ENCODE assay signal across 8 cellular contexts in the genomic region with DNA sequence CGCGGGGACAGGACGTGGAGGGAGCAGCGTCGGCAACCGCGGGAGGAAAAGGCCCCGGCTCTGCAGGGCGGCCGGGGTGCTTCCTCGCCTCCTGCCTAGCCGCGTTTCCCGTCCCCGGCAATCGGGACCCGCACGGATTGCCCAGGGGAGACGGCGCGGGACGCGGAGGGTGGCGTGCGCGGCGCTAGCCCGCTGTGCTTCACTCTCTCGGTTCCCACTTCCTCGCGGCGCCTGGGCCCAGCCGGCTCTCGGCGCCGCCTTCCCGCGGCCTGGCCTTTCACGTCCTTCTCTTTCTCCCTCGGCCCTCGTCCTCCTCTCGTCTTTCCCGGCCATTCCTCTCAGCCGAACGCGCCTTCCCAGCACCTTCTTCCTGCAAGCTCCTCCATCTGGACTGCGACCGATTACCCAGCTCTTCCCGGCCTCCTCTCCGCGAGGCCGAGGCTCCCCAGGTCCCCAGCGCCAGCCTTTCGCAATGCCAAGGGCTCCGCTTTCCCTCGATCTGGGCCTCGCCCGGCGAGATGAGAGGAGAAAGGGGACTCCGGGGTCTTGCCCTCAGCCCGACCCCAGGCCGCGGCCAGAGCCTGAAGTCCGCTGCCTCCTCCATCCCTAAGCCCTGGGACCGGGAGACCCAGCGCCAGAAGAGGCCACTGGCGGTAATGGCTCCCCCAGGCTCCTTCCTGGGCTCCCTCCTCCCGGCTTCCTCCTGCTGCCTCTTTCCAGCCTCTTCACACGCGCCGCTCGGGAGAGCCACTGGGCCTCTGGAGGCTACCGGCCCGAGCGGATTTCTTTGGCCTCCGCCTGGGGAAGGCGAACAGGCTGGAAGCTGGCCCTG. TPM values are rescaled to one million over a fixed set of nuclear protein-coding genes. Genes with fewer than 3 reads are reported as not detected.
DNase-seq lines count a peak whose midpoint lies in the region; TF ChIP-seq lines count a peak whose summit lies in the region.

No MANE protein-coding gene starts in this region.

- no peaks in the 10 kb centered on the region for H3K9me3 Mint-ChIP-seq in MCF 10A (ENCODE audit: unreplicated experiment)

- no peaks in the 10 kb centered on the region for H4K20me1 ChIP-seq in Karpas-422 (ENCODE audit: insufficient read depth, low read depth, low read length)

- H3K4me3 Mint-ChIP-seq in MCF 10A (ENCODE audit: unreplicated experiment): peak overlapping the region; percentile 74

- peaks cover 63% of the 10 kb centered on the region for H3K27me3 Mint-ChIP-seq in MCF 10A (ENCODE audit: insufficient read depth, unreplicated experiment)

- intact Hi-C loops in MCF 10A (cut with micrococcal nuclease): no loop called here

- POLR2A ChIA-PET in MCF 10A (lab: Yijun Ruan, JAX): no interaction called here

- H3K4me3 ChIP-seq in MG63 (peak overlapping the region; percentile 63), thymus (ENCODE audit: low read length) (peak overlapping the region; percentile 12), Karpas-422 (ENCODE audit: low read length) (no peak overlapping the region)

- no peak overlapping the region for H3K27ac ChIP-seq in thymus (ENCODE audit: low read depth)
- H3K27ac ChIP-seq in Karpas-422 (ENCODE audit: low read length): no peak overlapping the region

- no peaks in the 10 kb centered on the region for H3K79me2 ChIP-seq in Karpas-422 (ENCODE audit: low read length)

- no peaks in the 10 kb centered on the region for H3K9me3 ChIP-seq in MG63
- H3K9me3 ChIP-seq in thymus (ENCODE audit: control insufficient read depth): no peaks in the 10 kb centered on the region
- H3K9me3 ChIP-seq in Karpas-422 (ENCODE audit: low read length): no peaks in the 10 kb centered on the region

- H3K27me3 ChIP-seq in MG63 (no peaks in the 10 kb centered on the region), thymus (ENCODE audit: control insufficient read depth, insufficient read depth) (peaks cover 97% of the 10 kb centered on the region), Karpas-422 (ENCODE audit: low read length) (no peaks in the 10 kb centered on the region)

- no peaks in the 10 kb centered on the region for H3K9me2 ChIP-seq in Karpas-422 (replicated peaks; ENCODE audit: insufficient read depth, low read length)

- H3K36me3 Mint-ChIP-seq in MCF 10A (ENCODE audit: insufficient read depth, unreplicated experiment): no peaks in the 10 kb centered on the region

- H3K27ac Mint-ChIP-seq in MCF 10A (ENCODE audit: low read depth, unreplicated experiment): no peak overlapping the region

- no peak for TF ChIP-seq CTCF in MCF 10A (IDR thresholded peaks at IDR 0.05; ENCODE audit: unreplicated experiment)

- WGBS in thymus: 9% methylated on average over 77 of the region's 77 CpGs

- peaks cover 6% of the 10 kb centered on the region for H3K4me1 Mint-ChIP-seq in MCF 10A (ENCODE audit: insufficient read depth, unreplicated experiment)

- H3K36me3 ChIP-seq in MG63 (no peaks in the 10 kb centered on the region; the same call in 1 of the 2 replicates), thymus (ENCODE audit: control insufficient read depth, insufficient read depth) (no peaks in the 10 kb centered on the region), Karpas-422 (ENCODE audit: insufficient read depth, low read length) (no peaks in the 10 kb centered on the region)

- no TSS peak for BruUV-seq in MCF 10A (replicated peaks; lab: Mats Ljungman, UMichigan)

- H3K9ac ChIP-seq in Karpas-422 (ENCODE audit: low read length): no peak overlapping the region

- DNase-seq in DMS114 treated with DMSO at 0.1 percent for 48 hours (lab: John Stamatoyannopoulos, UW; ENCODE audit: unreplicated experiment) (peak; percentile 31), MG63 (peak; percentile 56), MCF 10A (ENCODE audit: unreplicated experiment) (no peak), left kidney (ENCODE audit: low read depth, low spot score) (peak; percentile 56), Karpas-422 (no peak), D341Med (ENCODE audit: low spot score) (no peak)
- no peak for DNase-seq in stimulated activated CD4-positive, alpha-beta T cell treated with anti-CD3 and anti-CD28 coated beads, Interleukin-12 subunit alpha, Interleukin-12 subunit beta, amount 100 ng/mL, for 4 hours

- H3K4me2 ChIP-seq in Karpas-422 (ENCODE audit: low read depth, low read length, poor library complexity, severe bottlenecking): no peak overlapping the region

- CTCF ChIA-PET in MCF 10A (lab: Yijun Ruan, JAX): no interaction called here

- H2AFZ ChIP-seq in Karpas-422 (ENCODE audit: low read length): no peak overlapping the region

- no peaks in the 10 kb centered on the region for H3K4me1 ChIP-seq in thymus (ENCODE audit: control insufficient read depth, insufficient read depth, low read length)
- H3K4me1 ChIP-seq in Karpas-422 (ENCODE audit: low read length): no peaks in the 10 kb centered on the region

RNA-seq across cellular contexts. Expression of a gene that starts 1.1 kb away (rescaled TPM):
- 1.9 TPM in 1 of 2 replicates, not detected in the other for total RNA-seq in MG63 (2014; rRNA removed; shearing (Covaris generic); ENCODE audit: low replicate concordance)
- total RNA-seq in MCF 10A (2022): not detected in 2 replicates
- 0.14 TPM for polyA plus RNA-seq in thymus
- total RNA-seq in Karpas-422 (2014; rRNA removed; shearing (Covaris generic); ENCODE audit: low replicate concordance): not detected in 2 replicates

RNA-seq across cellular contexts. Expression of a gene that starts 34.2 kb away (rescaled TPM):
- total RNA-seq in MG63 (2014; rRNA removed; shearing (Covaris generic); ENCODE audit: low replicate concordance): not detected in 2 replicates
- total RNA-seq in MCF 10A (2022): not detected in 2 replicates
- 1.4 TPM for polyA plus RNA-seq in thymus
- not detected in 2 replicates for total RNA-seq in Karpas-422 (2014; rRNA removed; shearing (Covaris generic); ENCODE audit: low replicate concordance)

Comparison
In these comparisons a context has a peak if more than half of its experiments do, and no peak if none do; other contexts are left out.
1. DNase-seq: peak in DMS114 treated with DMSO at 0.1 percent for 48 hours (single experiment), MG63 (single experiment) and left kidney (single experiment); none in MCF 10A (single experiment), Karpas-422 (single experiment), stimulated activated CD4-positive, alpha-beta T cell treated with anti-CD3 and anti-CD28 coated beads, Interleukin-12 subunit alpha, Interleukin-12 subunit beta, amount 100 ng/mL, for 4 hours (single experiment) and D341Med (single experiment).